29 cellular contexts compared by ENCODE assay signal in the genomic region with DNA sequence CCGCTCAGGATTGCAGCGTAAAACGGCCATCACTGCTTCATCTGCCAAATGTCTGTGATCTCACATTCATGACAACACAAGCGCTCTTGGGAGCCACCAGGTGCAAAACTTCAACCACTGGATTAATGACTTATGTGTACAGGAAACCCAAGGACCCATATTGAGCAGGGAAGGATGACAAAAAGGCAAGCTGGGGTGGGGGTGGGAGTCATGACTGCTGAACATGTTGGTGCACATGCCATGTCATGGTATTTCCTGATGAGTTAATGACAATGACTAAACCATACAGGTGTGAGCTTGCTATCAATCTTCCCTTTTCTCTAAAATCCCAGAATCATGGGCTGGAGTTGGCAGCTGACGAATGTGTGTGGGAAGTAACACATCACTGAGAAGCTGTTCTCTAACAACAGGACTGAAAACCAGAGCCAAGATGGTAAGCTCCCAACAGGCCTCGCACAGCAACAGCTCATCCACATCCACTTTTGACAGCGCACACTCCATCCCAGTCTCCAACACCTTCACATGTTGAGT. TPM values are rescaled to one million over a fixed set of nuclear protein-coding genes. Genes with fewer than 3 reads are reported as not detected.
DNase-seq lines count a peak whose midpoint lies in the region; ATAC-seq and TF ChIP-seq lines count a peak whose summit lies in the region.
"Had no signal": no experiment of that assay in that cellular context is flagged by ENCODE, and none has a peak within 500 bp of the region (broad histone marks: within the 10 kb centered on the region; RNA-seq: fewer than 3 reads in every experiment).

No MANE protein-coding gene starts in this region.

- no peaks in the 10 kb centered on the region for H3K4me1 Mint-ChIP-seq in MCF 10A (ENCODE audit: insufficient read depth, unreplicated experiment)

- no peak overlapping the region for H3K4me3 ChIP-seq in right cardiac atrium (ENCODE audit: low read length)
- no peak overlapping the region for H3K4me3 ChIP-seq in effector memory CD4-positive, alpha-beta T cell (ENCODE audit: insufficient read depth, low read depth, low read length, poor library complexity, severe bottlenecking)
- H3K4me3 ChIP-seq: Peyer's patch, right lobe of liver, SJSA1, upper lobe of right lung had no signal

- no peak overlapping the region for H3K27ac Mint-ChIP-seq in MCF 10A (ENCODE audit: low read depth, unreplicated experiment)
- H3K27ac Mint-ChIP-seq: activated CD8-positive, alpha-beta T cell treated with anti-CD3 and anti-CD28 coated beads for 36 hours; T-cell had no signal

- WGBS in right cardiac atrium: 79% methylated on average over 7 of the region's 7 CpGs

- no peaks in the 10 kb centered on the region for H3K27me3 Mint-ChIP-seq in MCF 10A (ENCODE audit: insufficient read depth, unreplicated experiment)

- H3K36me3 ChIP-seq in effector memory CD4-positive, alpha-beta T cell (ENCODE audit: control insufficient read depth, insufficient read depth, low read length): peaks cover 3% of the 10 kb centered on the region

- CTCF ChIA-PET in MCF 10A (lab: Yijun Ruan, JAX): no interaction called here

- no peak for TF ChIP-seq CTCF in MCF 10A (IDR thresholded peaks at IDR 0.05; ENCODE audit: unreplicated experiment)

- no peaks in the 10 kb centered on the region for H3K9me3 ChIP-seq in right cardiac atrium (ENCODE audit: control insufficient read depth, low read length)
- no peaks in the 10 kb centered on the region for H3K9me3 ChIP-seq in effector memory CD4-positive, alpha-beta T cell (ENCODE audit: control insufficient read depth, low read length)
- H3K9me3 ChIP-seq: Peyer's patch, right lobe of liver, SJSA1, upper lobe of right lung had no signal

- H3K27ac ChIP-seq in right cardiac atrium (ENCODE audit: low read length): no peak overlapping the region
- no peak overlapping the region for H3K27ac ChIP-seq in effector memory CD4-positive, alpha-beta T cell (ENCODE audit: insufficient read depth, low read length, poor library complexity, severe bottlenecking)
- H3K27ac ChIP-seq: parathyroid adenoma, Peyer's patch, right lobe of liver, SJSA1, upper lobe of right lung had no signal

- ATAC-seq in right cardiac atrium: peak; percentile 17 to 24
- no peak for ATAC-seq in left cardiac atrium
- ATAC-seq in HG03442 (IDR thresholded peaks at IDR 0.05; ENCODE audit: unreplicated experiment): no peak
- no peak for ATAC-seq in HG03095 (IDR thresholded peaks at IDR 0.05; ENCODE audit: unreplicated experiment)
- ATAC-seq: activated CD4-positive, CD25-positive, alpha-beta regulatory T cell treated with anti-CD3 and anti-CD28 coated beads, Interleukin-2, amount 50 U/mL, for 24 hours; activated CD8-positive, alpha-beta T cell treated with anti-CD3 and anti-CD28 coated beads for 36 hours; left ventricle myocardium superior; natural killer cell; right lobe of liver; T-cell; upper lobe of right lung had no signal

- no peak overlapping the region for H3K4me3 Mint-ChIP-seq in MCF 10A (ENCODE audit: unreplicated experiment)
- H3K4me3 Mint-ChIP-seq: activated CD8-positive, alpha-beta T cell treated with anti-CD3 and anti-CD28 coated beads for 36 hours; natural killer cell; T-cell had no signal

- BruUV-seq in MCF 10A (replicated peaks; lab: Mats Ljungman, UMichigan): no TSS peak

- H3K27me3 ChIP-seq in right cardiac atrium (ENCODE audit: control insufficient read depth, insufficient read depth): no peaks in the 10 kb centered on the region
- no peaks in the 10 kb centered on the region for H3K27me3 ChIP-seq in effector memory CD4-positive, alpha-beta T cell (replicated peaks; ENCODE audit: control insufficient read depth, insufficient read depth, low read length, poor library complexity, severe bottlenecking)
- H3K27me3 ChIP-seq: right lobe of liver had no signal

- DNase-seq in right cardiac atrium (no peak), left cardiac atrium (no peak), MCF 10A (ENCODE audit: unreplicated experiment) (peak; percentile 41), mesenteric fat pad (ENCODE audit: low spot score) (peak; percentile 28), NCI-H1417 treated with DMSO at 0.1 percent for 48 hours (lab: John Stamatoyannopoulos, UW) (no peak)
- DNase-seq in effector memory CD4-positive, alpha-beta T cell: no peak
- DNase-seq: ACHN; activated CD8-positive, alpha-beta T cell treated with anti-CD3 and anti-CD28 coated beads for 36 hours; activated effector memory CD4-positive, alpha-beta T cell treated with Interleukin-2 at 50 U/mL for 16 hours; C1 segment of cervical spinal cord; Calu3; cerebellar nuclear complex; foreskin melanocyte; Kasumi-1; left ventricle myocardium superior; natural killer cell; NCI-H1092; NCI-H1930; NCI-H446 treated with DMSO at 0.1 percent for 48 hours; right lobe of liver; stimulated activated CD8-positive, alpha-beta memory T cell treated with anti-CD3 and anti-CD28 coated beads, Interleukin-4, amount 100 ng/mL, for 48 hours; T-cell; upper lobe of right lung had no signal

- no peaks in the 10 kb centered on the region for H3K9me3 Mint-ChIP-seq in MCF 10A (ENCODE audit: unreplicated experiment)
- H3K9me3 Mint-ChIP-seq: activated CD8-positive, alpha-beta T cell treated with anti-CD3 and anti-CD28 coated beads for 36 hours; natural killer cell; T-cell had no signal

- intact Hi-C loops in right cardiac atrium (cut with DNase I): no loop called here
- intact Hi-C loops in left cardiac atrium (cut with DNase I): no loop called here
- intact Hi-C loops in MCF 10A (cut with micrococcal nuclease): no loop called here

- peaks cover 55% of the 10 kb centered on the region for H3K36me3 Mint-ChIP-seq in MCF 10A (ENCODE audit: insufficient read depth, unreplicated experiment)
- H3K36me3 Mint-ChIP-seq: natural killer cell had no signal

- POLR2A ChIA-PET in MCF 10A (lab: Yijun Ruan, JAX): interaction anchor here (0.6 kb wide), 1 partner anchor 162 kb away, joined by 3 read pairs; no protein-coding TSS in a partner anchor

- H3K4me1 ChIP-seq in right cardiac atrium (ENCODE audit: control insufficient read depth, insufficient read depth, low read length): no peaks in the 10 kb centered on the region
- H3K4me1 ChIP-seq in effector memory CD4-positive, alpha-beta T cell (ENCODE audit: control insufficient read depth, insufficient read depth, low read length, poor library complexity, severe bottlenecking): peaks cover 18% of the 10 kb centered on the region
- H3K4me1 ChIP-seq: parathyroid adenoma had no signal

RNA-seq across cellular contexts. Expression of a gene that starts 3.1 kb away (rescaled TPM):
- total RNA-seq in right cardiac atrium (under 1 TPM in 3 of 4 donors, not detected in 1; 0.11 to 0.45 (median 0.18) TPM), left cardiac atrium (under 1 TPM; 0.18 to 0.44 TPM), MCF 10A (2022) (14.0 and 14.6 TPM in 2 replicates), mesenteric fat pad (0.22 TPM)
- 0.11 TPM for polyA plus RNA-seq in right cardiac atrium
- total RNA-seq: left ventricle myocardium superior, natural killer cell, Peyer's patch had no signal

RNA-seq across cellular contexts. Expression of a gene that starts 17.8 kb away (rescaled TPM):
- total RNA-seq in right cardiac atrium (1 to 10 TPM; 2.0 to 4.8 (median 3.6) TPM), left cardiac atrium (1 to 10 TPM; 3.2 to 4.0 TPM), MCF 10A (2022) (0.19 and 1.9 TPM in 2 replicates), mesenteric fat pad (4.6 TPM)
- polyA plus RNA-seq in right cardiac atrium: 6.4 TPM
- total RNA-seq: activated CD8-positive, alpha-beta T cell treated with anti-CD3 and anti-CD28 coated beads for 36 hours; Calu3; natural killer cell; T-cell had no signal

RNA-seq across cellular contexts. Expression of a gene that starts 51.5 kb away (rescaled TPM):
- total RNA-seq in right cardiac atrium: 100 to 1,000 TPM; 134 to 147 (median 141) TPM
- polyA plus RNA-seq in right cardiac atrium: 58.1 TPM
- 100 to 1,000 TPM; 128 to 133 TPM for total RNA-seq in left cardiac atrium
- total RNA-seq in MCF 10A (2022): 245 and 247 TPM in 2 replicates
- total RNA-seq in mesenteric fat pad: 149 TPM

Comparison
In these comparisons a context has a peak if more than half of its experiments do, and no peak if none do; other contexts are left out.
1. ATAC-seq: peak in right cardiac atrium (2 of 2); none in left cardiac atrium (0 of 2), HG03442 (single experiment) and HG03095 (single experiment).
2. DNase-seq: peak in MCF 10A (single experiment) and mesenteric fat pad (single experiment); none in right cardiac atrium (0 of 3), left cardiac atrium (single experiment), effector memory CD4-positive, alpha-beta T cell (0 of 3) and NCI-H1417 treated with DMSO at 0.1 percent for 48 hours (single experiment).
3. RNA of a gene that starts 3.1 kb away (total RNA-seq): 14.0 to 14.6 TPM in MCF 10A; 0.18 to 0.44 TPM in left cardiac atrium, 0.22 TPM in mesenteric fat pad (single experiment) and 0.11 to 0.45 TPM in right cardiac atrium; every median in the first group is over 10 times any median in the second.